In the genomic region with DNA sequence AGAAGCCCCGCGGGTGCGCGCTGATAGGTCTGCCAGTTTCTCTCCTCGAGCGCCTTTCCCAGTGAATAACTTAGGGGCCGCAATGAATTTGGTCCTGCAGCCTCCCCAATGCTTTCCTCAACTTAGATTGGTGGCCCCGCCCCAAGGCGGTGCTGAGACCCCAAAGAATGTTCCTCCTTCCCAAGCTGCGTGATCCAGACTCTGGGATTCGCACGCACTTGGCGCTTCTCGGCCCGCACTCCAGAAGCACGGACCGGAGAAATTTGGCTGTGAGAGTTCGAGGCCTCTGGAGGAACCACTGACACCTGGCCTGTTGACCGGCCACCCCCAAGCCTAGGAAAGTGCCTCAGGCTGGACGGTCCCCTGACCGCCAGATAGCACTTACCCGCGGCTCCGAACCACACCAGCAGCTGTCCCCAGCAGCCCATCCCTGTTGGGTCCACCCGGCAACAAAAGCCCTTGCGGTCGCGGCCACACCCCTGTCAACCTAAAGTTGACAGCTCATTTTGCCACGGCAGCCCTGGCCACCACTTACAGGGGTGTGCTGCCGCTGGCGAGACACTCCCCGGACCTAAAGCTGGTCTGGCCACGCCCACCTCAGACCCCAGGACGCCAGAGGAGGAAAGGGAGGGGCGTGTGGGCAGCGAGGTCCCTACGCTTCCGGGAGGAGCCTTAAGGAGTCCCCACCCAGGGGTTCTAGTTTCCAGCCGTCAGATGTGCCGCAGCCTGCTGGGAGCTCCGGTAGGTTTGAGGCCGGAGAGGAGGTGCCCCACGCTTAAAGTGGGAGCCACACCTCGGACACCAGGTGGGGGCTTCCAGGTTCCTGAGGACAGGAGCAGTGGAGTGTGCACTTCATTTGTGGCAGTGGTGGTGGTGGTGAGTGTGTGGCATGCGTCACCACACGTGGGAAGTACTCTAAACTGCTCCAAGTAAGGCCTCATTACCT, we compare ENCODE assay signal across 9 cellular contexts. TPM values are rescaled to one million over a fixed set of nuclear protein-coding genes. Genes with fewer than 3 reads are reported as not detected.
DNase-seq lines count a peak whose midpoint lies in the region; ATAC-seq and TF ChIP-seq lines count a peak whose summit lies in the region.
"Had no signal": no experiment of that assay in that cellular context is flagged by ENCODE, and none has a peak within 500 bp of the region (broad histone marks: within the 10 kb centered on the region; RNA-seq: fewer than 3 reads in every experiment).

Gene LTK (minus strand): TSS at position 546 of the 946 bp plus-strand sequence. CDS start 118 bp downstream, at position 428.

- POLR2A ChIA-PET in activated CD4-positive, alpha-beta memory T cell treated with anti-CD3 and anti-CD28 coated beads for 36 hours (lab: Charles Lee), result interaction anchor here (0.8 to 1.1 kb wide), 2 partner anchors 20 to 47 kb away, joined by 3 read pairs; partner anchors contain the start of gene ITPKA

- H3K27ac Mint-ChIP-seq in activated CD4-positive, alpha-beta memory T cell treated with anti-CD3 and anti-CD28 coated beads for 36 hours, result no peak within 1 kb of the TSS

- H3K27ac ChIP-seq in right atrium auricular region, result no peak within 1 kb of the TSS

- peaks cover 22% of the 10 kb centered on the region for H3K4me1 Mint-ChIP-seq in activated CD4-positive, alpha-beta memory T cell treated with anti-CD3 and anti-CD28 coated beads for 36 hours (ENCODE audit: low read depth)

- H3K9me3 ChIP-seq in right atrium auricular region (no peaks in the 10 kb centered on the region), skeletal muscle satellite cell (replicated peaks; ENCODE audit: low read length) (no peaks in the 10 kb centered on the region)

- no peak within 1 kb of the TSS for H3K9ac ChIP-seq in skeletal muscle satellite cell (ENCODE audit: low read depth, low read length)

- H3K36me3 ChIP-seq in right atrium auricular region (no peaks in the 10 kb centered on the region), skeletal muscle satellite cell (ENCODE audit: insufficient read depth, low read length) (peaks cover 14% of the 10 kb centered on the region)

- peaks cover 25% of the 10 kb centered on the region for H3K27me3 Mint-ChIP-seq in activated CD4-positive, alpha-beta memory T cell treated with anti-CD3 and anti-CD28 coated beads for 36 hours

- CTCF ChIA-PET in activated CD4-positive, alpha-beta memory T cell treated with anti-CD3 and anti-CD28 coated beads for 36 hours (lab: Charles Lee), result interaction anchor here (1.6 kb wide), 1 partner anchor 48 kb away, joined by 6 read pairs; no protein-coding TSS in a partner anchor

- ATAC-seq in HG03175 (IDR thresholded peaks at IDR 0.05; ENCODE audit: unreplicated experiment), result no peak

- H3K27me3 ChIP-seq in right atrium auricular region, result peaks cover 16 to 21% of the 10 kb centered on the region in 2 donors
- peaks cover 38% of the 10 kb centered on the region for H3K27me3 ChIP-seq in skeletal muscle satellite cell (ENCODE audit: control insufficient read depth, insufficient read depth, low read length)

- peak; percentile 32 for DNase-seq in activated T-cell treated with anti-CD3 and anti-CD28 coated beads, Interleukin-2, amount 50 U/mL, for 1 hour
- DNase-seq in activated T-cell treated with anti-CD3 and anti-CD28 coated beads for 4 hours (no peak), right atrium auricular region (ENCODE audit: low spot score) (no peak), NCI-H510A treated with DMSO at 0.1 percent for 48 hours (lab: John Stamatoyannopoulos, UW) (no peak), inferior parietal cortex (ENCODE audit: extremely low spot score) (no peak)
- peak; percentile 38 for DNase-seq in activated CD4-positive, alpha-beta memory T cell treated with anti-CD3 and anti-CD28 coated beads for 36 hours
- DNase-seq: DND-41 had no signal

- peak within 1 kb of the TSS; percentile 52 for H3K4me3 Mint-ChIP-seq in activated CD4-positive, alpha-beta memory T cell treated with anti-CD3 and anti-CD28 coated beads for 36 hours

- peak within 1 kb of the TSS; percentile 24 to 49 for H3K4me3 ChIP-seq in right atrium auricular region
- peak within 1 kb of the TSS; percentile 57 for H3K4me3 ChIP-seq in skeletal muscle satellite cell (ENCODE audit: low read length)

- H3K4me1 ChIP-seq in right atrium auricular region (peaks cover 0 to 29% of the 10 kb centered on the region in 2 donors), skeletal muscle satellite cell (ENCODE audit: control insufficient read depth, insufficient read depth, low read length) (peaks cover 21% of the 10 kb centered on the region)

- intact Hi-C loops in activated CD4-positive, alpha-beta memory T cell treated with anti-CD3 and anti-CD28 coated beads for 36 hours (cut with micrococcal nuclease), result loop anchor here (1.0 kb wide), 1 partner anchor 11 kb away; no protein-coding TSS in a partner anchor

- peak within 1 kb of the TSS; percentile 57 for H3K4me2 ChIP-seq in skeletal muscle satellite cell (ENCODE audit: low read length)

- no peak for TF ChIP-seq CTCF in right atrium auricular region (IDR thresholded peaks at IDR 0.05)

- no peaks in the 10 kb centered on the region for H3K9me3 Mint-ChIP-seq in activated CD4-positive, alpha-beta memory T cell treated with anti-CD3 and anti-CD28 coated beads for 36 hours

- peaks cover 8% of the 10 kb centered on the region for H3K36me3 Mint-ChIP-seq in activated CD4-positive, alpha-beta memory T cell treated with anti-CD3 and anti-CD28 coated beads for 36 hours

RNA-seq across cellular contexts. Expression of gene LTK, which starts in this region (rescaled TPM):
- total RNA-seq in activated CD4-positive, alpha-beta memory T cell treated with anti-CD3 and anti-CD28 coated beads for 36 hours, result under 1 TPM; 0.29 to 0.34 TPM
- under 1 TPM in 1 of 2 donors, not detected in 1; 0.98 TPM for total RNA-seq in right atrium auricular region
- total RNA-seq in skeletal muscle satellite cell (2012; rRNA removed), result under 0.01 and 0.25 TPM in 2 replicates

Comparison
In these comparisons a context has a peak if more than half of its experiments do, and no peak if none do; other contexts are left out.
1. Peak in DNase-seq in activated CD4-positive, alpha-beta memory T cell treated with anti-CD3 and anti-CD28 coated beads for 36 hours; RNA of the gene not detected or under 1 TPM.